Comparison of ENCODE assay signal across 8 cellular contexts in genomic region chr15:85044251-85044853, GRCh38.
DNase-seq lines count a peak whose midpoint lies in the region; ATAC-seq, FAIRE-seq and TF ChIP-seq lines count a peak whose summit lies in the region.

No MANE protein-coding gene starts in this region.

- no peak overlapping the region for H3K27ac Mint-ChIP-seq in activated CD4-positive, alpha-beta memory T cell treated with anti-CD3 and anti-CD28 coated beads for 36 hours
- no peak overlapping the region for H3K27ac Mint-ChIP-seq in mesothelial cell of epicardium

- no peak for DNase-seq in GM18507 (ENCODE audit: extremely low spot score, insufficient read length, low read depth)
- peak; percentile 11 to 81 (median 56) for DNase-seq in NCI-H1417 (lab: John Stamatoyannopoulos, UW)
- peak; percentile 58 for DNase-seq in activated CD4-positive, alpha-beta memory T cell treated with anti-CD3 and anti-CD28 coated beads for 36 hours
- DNase-seq in fibroblast of mammary gland (ENCODE audit: low read depth), result peak; percentile 76
- DNase-seq in non-pigmented ciliary epithelial cell (ENCODE audit: low read depth), result peak; percentile 51
- DNase-seq in mesothelial cell of epicardium (ENCODE audit: low spot score in 2 of 2, unreplicated experiment in 2 of 2), result no peak

- POLR2A ChIA-PET in activated CD4-positive, alpha-beta memory T cell treated with anti-CD3 and anti-CD28 coated beads for 36 hours (lab: Charles Lee), result interaction anchor here (1.5 kb wide), 1 partner anchor 64 kb away, joined by 5 read pairs; no protein-coding TSS in a partner anchor

- peaks cover 14% of the 10 kb centered on the region for H3K4me1 Mint-ChIP-seq in activated CD4-positive, alpha-beta memory T cell treated with anti-CD3 and anti-CD28 coated beads for 36 hours (ENCODE audit: low read depth)
- H3K4me1 Mint-ChIP-seq in mesothelial cell of epicardium, result peaks cover 15% of the 10 kb centered on the region

- H3K36me3 Mint-ChIP-seq in activated CD4-positive, alpha-beta memory T cell treated with anti-CD3 and anti-CD28 coated beads for 36 hours, result no peaks in the 10 kb centered on the region
- H3K36me3 Mint-ChIP-seq in mesothelial cell of epicardium, result no peaks in the 10 kb centered on the region

- CTCF ChIA-PET in activated CD4-positive, alpha-beta memory T cell treated with anti-CD3 and anti-CD28 coated beads for 36 hours (lab: Charles Lee), result interaction anchor here (0.6 to 4.1 kb wide), 19 partner anchors 9 to 456 kb away, joined by 3 to 22 read pairs (median 4); no protein-coding TSS in a partner anchor

- H3K27ac ChIP-seq in C4-2B, result no peak overlapping the region

- intact Hi-C loops in activated CD4-positive, alpha-beta memory T cell treated with anti-CD3 and anti-CD28 coated beads for 36 hours (cut with micrococcal nuclease), result loop anchor here (2.0 to 10.0 kb wide), 3 partner anchors 64 to 450 kb away; partner anchors contain the start of gene PDE8A

- no peak for ATAC-seq in GM21619 (IDR thresholded peaks at IDR 0.05; ENCODE audit: unreplicated experiment)

- no peak overlapping the region for H3K4me3 Mint-ChIP-seq in activated CD4-positive, alpha-beta memory T cell treated with anti-CD3 and anti-CD28 coated beads for 36 hours
- no peak overlapping the region for H3K4me3 Mint-ChIP-seq in mesothelial cell of epicardium

- H3K9me3 Mint-ChIP-seq in activated CD4-positive, alpha-beta memory T cell treated with anti-CD3 and anti-CD28 coated beads for 36 hours, result no peaks in the 10 kb centered on the region
- H3K9me3 Mint-ChIP-seq in mesothelial cell of epicardium, result no peaks in the 10 kb centered on the region

- peak; percentile 79 for FAIRE-seq in GM18507 (lab: Jason Lieb, UNC)

- H3K27me3 Mint-ChIP-seq in activated CD4-positive, alpha-beta memory T cell treated with anti-CD3 and anti-CD28 coated beads for 36 hours, result no peaks in the 10 kb centered on the region
- no peaks in the 10 kb centered on the region for H3K27me3 Mint-ChIP-seq in mesothelial cell of epicardium (ENCODE audit: low read depth)

- peak; percentile 58 for TF ChIP-seq CTCF in C4-2B (conservative IDR thresholded peaks at IDR 0.05)
- peak; percentile 74 for TF ChIP-seq CTCF in fibroblast of mammary gland (conservative IDR thresholded peaks at IDR 0.05; ENCODE audit: control insufficient read depth, insufficient read depth, low read depth, low read length)
- no peak for TF ChIP-seq CTCF in mesothelial cell of epicardium (IDR thresholded peaks at IDR 0.05; ENCODE audit: unreplicated experiment)

- H3K4me3 ChIP-seq in fibroblast of mammary gland (ENCODE audit: control insufficient read depth, low read depth, low read length), result no peak overlapping the region

Comparison
In these comparisons a context has a peak if more than half of its experiments do, and no peak if none do; other contexts are left out.
1. DNase-seq: peak in NCI-H1417 (3 of 3), activated CD4-positive, alpha-beta memory T cell treated with anti-CD3 and anti-CD28 coated beads for 36 hours (single experiment), fibroblast of mammary gland (single experiment) and non-pigmented ciliary epithelial cell (single experiment); none in GM18507 (single experiment) and mesothelial cell of epicardium (0 of 2).